In the genomic region with DNA sequence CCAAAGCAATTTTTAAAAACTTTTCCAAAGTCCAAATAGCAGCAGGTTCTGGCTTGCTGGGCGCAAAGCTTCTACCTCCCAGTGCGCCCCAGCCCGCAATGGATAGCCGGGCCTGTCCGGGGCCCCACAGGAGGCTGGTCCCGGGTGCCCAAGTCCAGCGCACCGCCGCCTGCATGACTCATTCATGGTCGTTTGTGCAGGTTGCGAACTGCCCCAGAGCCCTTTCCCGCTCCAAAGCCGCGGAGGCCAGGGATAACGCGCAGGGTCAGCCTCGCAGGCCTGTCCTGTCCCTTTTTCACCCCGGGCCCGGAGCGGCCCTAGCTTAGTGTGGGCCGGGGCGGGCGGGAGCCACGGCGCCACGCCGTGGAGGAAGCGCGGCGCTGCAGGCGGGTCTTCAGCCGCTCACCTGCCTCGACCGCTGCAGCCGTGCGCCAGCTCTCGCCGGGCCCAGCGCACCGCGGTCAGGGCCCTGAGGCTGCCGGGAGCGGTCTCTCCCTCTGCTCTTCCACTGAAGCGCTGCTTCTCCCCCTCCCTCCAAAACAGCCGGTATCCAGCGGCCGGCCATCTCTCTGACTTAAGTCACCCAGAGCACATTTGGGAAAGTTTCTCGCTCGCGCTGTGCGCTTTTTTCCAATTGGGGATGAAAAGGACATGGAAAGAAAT, we compare ENCODE assay signal across 1 cellular context.
TF ChIP-seq lines count a peak whose summit lies in the region.

No MANE protein-coding gene starts in this region.

TF ChIP-seq in H1, 55 proteins besides CTCF, POLR2A, EP300 and RAD21:
- TF ChIP-seq KDM5A (IDR thresholded peaks at IDR 0.05; ENCODE audit: low read length) (no peak), CTBP2 (IDR thresholded peaks at IDR 0.05; ENCODE audit: borderline replicate concordance, insufficient read depth, insufficient read length, low read length) (peak; percentile 35), TAF1 (IDR thresholded peaks at IDR 0.05; ENCODE audit: low read depth, low read length) (no peak), RNF2 (IDR thresholded peaks at IDR 0.05; ENCODE audit: borderline replicate concordance, low read depth, low read length, missing control alignments, poor library complexity, severe bottlenecking) (no peak), FOSL1 (IDR thresholded peaks at IDR 0.05; ENCODE audit: insufficient read depth, low read depth, low read length) (no peak), ASH2L (IDR thresholded peaks at IDR 0.05; ENCODE audit: low read length) (peak; percentile 54), POLR2AphosphoS5 (IDR thresholded peaks at IDR 0.05; ENCODE audit: low read depth, low read length) (no peak), CBX5 (IDR thresholded peaks at IDR 0.05; ENCODE audit: low read depth, low read length) (no peak), SP4 (IDR thresholded peaks at IDR 0.05; ENCODE audit: low read length) (0 out of 2 replicates have a peak, but pooled peaks have one; percentile 4), GABPA (IDR thresholded peaks at IDR 0.05; ENCODE audit: borderline replicate concordance, insufficient read depth, low read length) (no peak; the same call in 1 of the 2 replicates), RXRA (IDR thresholded peaks at IDR 0.05; ENCODE audit: insufficient read depth, low read depth, low read length) (no peak), PHF8 (conservative IDR thresholded peaks at IDR 0.05; ENCODE audit: low read depth, low read length) (no peak), TCF12 (IDR thresholded peaks at IDR 0.05; ENCODE audit: low read depth, low read length) (0 out of 2 replicates have a peak, but pooled peaks have one; percentile 69), HDAC6 (IDR thresholded peaks at IDR 0.05; ENCODE audit: low read depth, low read length) (no peak), NANOG (IDR thresholded peaks at IDR 0.05; ENCODE audit: insufficient read depth, low read depth, low read length, poor library complexity, severe bottlenecking) (no peak), GTF2F1 (IDR thresholded peaks at IDR 0.05; ENCODE audit: borderline replicate concordance, low read depth, low read length) (no peak), BCL11A (IDR thresholded peaks at IDR 0.05; ENCODE audit: low read depth in 2 of 2, low read length in 2 of 2) (no peak), YY1 (IDR thresholded peaks at IDR 0.05; ENCODE audit: low read depth, low read length) (no peak; the same call in 1 of the 2 replicates), KDM4A (IDR thresholded peaks at IDR 0.05; ENCODE audit: low read depth, low read length, severe bottlenecking) (no peak), SIX5 (IDR thresholded peaks at IDR 0.05; ENCODE audit: low read depth, low read length) (no peak), TEAD4 (IDR thresholded peaks at IDR 0.05; ENCODE audit: low read depth, low read length) (no peak), CHD2 (IDR thresholded peaks at IDR 0.05; ENCODE audit: low read length) (no peak), JUND (IDR thresholded peaks at IDR 0.05; ENCODE audit: low read length) (peak; percentile 15; the same call in 1 of the 2 replicates), NRF1 (IDR thresholded peaks at IDR 0.05; ENCODE audit: low read depth, low read length) (no peak), JUN (IDR thresholded peaks at IDR 0.05; ENCODE audit: low read depth, low read length) (no peak), TBP (IDR thresholded peaks at IDR 0.05; ENCODE audit: low read depth, low read length) (no peak; the same call in 1 of the 2 replicates), SRF (IDR thresholded peaks at IDR 0.05; ENCODE audit: low read depth, low read length) (no peak; the same call in 1 of the 2 replicates), SP1 (IDR thresholded peaks at IDR 0.05; ENCODE audit: low read depth, low read length) (no peak), CBX8 (IDR thresholded peaks at IDR 0.05; ENCODE audit: borderline replicate concordance, low read depth, low read length) (no peak), SP2 (IDR thresholded peaks at IDR 0.05; ENCODE audit: low read length) (no peak), BRCA1 (IDR thresholded peaks at IDR 0.05; ENCODE audit: low read depth, low read length) (no peak), SIN3A (conservative IDR thresholded peaks at IDR 0.05 in 1 of 2, IDR thresholded peaks at IDR 0.05 in 1 of 2; ENCODE audit: low read depth in 1 of 2, low read length in 2 of 2) (peak in 1 of 2 experiments; percentile 67; a peak in 1 of 4 replicates), SAP30 (IDR thresholded peaks at IDR 0.05; ENCODE audit: insufficient read depth, insufficient replicate concordance, low read length) (no peak), POU5F1 (IDR thresholded peaks at IDR 0.05; ENCODE audit: low read depth, low read length) (no peak), KDM1A (IDR thresholded peaks at IDR 0.05; ENCODE audit: borderline replicate concordance, low read length) (no peak), SUZ12 (IDR thresholded peaks at IDR 0.05; ENCODE audit: low read length) (peak; percentile 36), BACH1 (IDR thresholded peaks at IDR 0.05; ENCODE audit: low read length) (no peak), HDAC2 (IDR thresholded peaks at IDR 0.05; ENCODE audit: borderline replicate concordance in 1 of 2, low read depth in 2 of 2, low read length in 2 of 2) (peak in 1 of 2 experiments; percentile 13; a peak in 1 of 4 replicates), EZH2 (IDR thresholded peaks at IDR 0.05; ENCODE audit: low read depth, low read length, severe bottlenecking) (no peak), EGR1 (IDR thresholded peaks at IDR 0.05; ENCODE audit: borderline replicate concordance, low read depth, low read length) (no peak), RBBP5 (IDR thresholded peaks at IDR 0.05; ENCODE audit: borderline replicate concordance, low read depth, low read length) (no peak), ZNF274 (IDR thresholded peaks at IDR 0.05; ENCODE audit: borderline replicate concordance, extremely low read depth, low read length) (no peak), SIRT6 (IDR thresholded peaks at IDR 0.05; ENCODE audit: low read length) (no peak), CREB1 (IDR thresholded peaks at IDR 0.05) (no peak), CHD1 (IDR thresholded peaks at IDR 0.05; ENCODE audit: low read depth, low read length) (no peak), TAF7 (optimal IDR thresholded peaks at IDR 0.05; ENCODE audit: borderline replicate concordance, low read depth, low read length) (no peak), CEBPB (IDR thresholded peaks at IDR 0.05; ENCODE audit: low read depth, low read length) (no peak), MAFK (IDR thresholded peaks at IDR 0.05; ENCODE audit: low read depth, low read length) (no peak), RFX5 (IDR thresholded peaks at IDR 0.05; ENCODE audit: borderline replicate concordance, low read depth, low read length) (no peak)
- TF ChIP-seq, protein P1, sequence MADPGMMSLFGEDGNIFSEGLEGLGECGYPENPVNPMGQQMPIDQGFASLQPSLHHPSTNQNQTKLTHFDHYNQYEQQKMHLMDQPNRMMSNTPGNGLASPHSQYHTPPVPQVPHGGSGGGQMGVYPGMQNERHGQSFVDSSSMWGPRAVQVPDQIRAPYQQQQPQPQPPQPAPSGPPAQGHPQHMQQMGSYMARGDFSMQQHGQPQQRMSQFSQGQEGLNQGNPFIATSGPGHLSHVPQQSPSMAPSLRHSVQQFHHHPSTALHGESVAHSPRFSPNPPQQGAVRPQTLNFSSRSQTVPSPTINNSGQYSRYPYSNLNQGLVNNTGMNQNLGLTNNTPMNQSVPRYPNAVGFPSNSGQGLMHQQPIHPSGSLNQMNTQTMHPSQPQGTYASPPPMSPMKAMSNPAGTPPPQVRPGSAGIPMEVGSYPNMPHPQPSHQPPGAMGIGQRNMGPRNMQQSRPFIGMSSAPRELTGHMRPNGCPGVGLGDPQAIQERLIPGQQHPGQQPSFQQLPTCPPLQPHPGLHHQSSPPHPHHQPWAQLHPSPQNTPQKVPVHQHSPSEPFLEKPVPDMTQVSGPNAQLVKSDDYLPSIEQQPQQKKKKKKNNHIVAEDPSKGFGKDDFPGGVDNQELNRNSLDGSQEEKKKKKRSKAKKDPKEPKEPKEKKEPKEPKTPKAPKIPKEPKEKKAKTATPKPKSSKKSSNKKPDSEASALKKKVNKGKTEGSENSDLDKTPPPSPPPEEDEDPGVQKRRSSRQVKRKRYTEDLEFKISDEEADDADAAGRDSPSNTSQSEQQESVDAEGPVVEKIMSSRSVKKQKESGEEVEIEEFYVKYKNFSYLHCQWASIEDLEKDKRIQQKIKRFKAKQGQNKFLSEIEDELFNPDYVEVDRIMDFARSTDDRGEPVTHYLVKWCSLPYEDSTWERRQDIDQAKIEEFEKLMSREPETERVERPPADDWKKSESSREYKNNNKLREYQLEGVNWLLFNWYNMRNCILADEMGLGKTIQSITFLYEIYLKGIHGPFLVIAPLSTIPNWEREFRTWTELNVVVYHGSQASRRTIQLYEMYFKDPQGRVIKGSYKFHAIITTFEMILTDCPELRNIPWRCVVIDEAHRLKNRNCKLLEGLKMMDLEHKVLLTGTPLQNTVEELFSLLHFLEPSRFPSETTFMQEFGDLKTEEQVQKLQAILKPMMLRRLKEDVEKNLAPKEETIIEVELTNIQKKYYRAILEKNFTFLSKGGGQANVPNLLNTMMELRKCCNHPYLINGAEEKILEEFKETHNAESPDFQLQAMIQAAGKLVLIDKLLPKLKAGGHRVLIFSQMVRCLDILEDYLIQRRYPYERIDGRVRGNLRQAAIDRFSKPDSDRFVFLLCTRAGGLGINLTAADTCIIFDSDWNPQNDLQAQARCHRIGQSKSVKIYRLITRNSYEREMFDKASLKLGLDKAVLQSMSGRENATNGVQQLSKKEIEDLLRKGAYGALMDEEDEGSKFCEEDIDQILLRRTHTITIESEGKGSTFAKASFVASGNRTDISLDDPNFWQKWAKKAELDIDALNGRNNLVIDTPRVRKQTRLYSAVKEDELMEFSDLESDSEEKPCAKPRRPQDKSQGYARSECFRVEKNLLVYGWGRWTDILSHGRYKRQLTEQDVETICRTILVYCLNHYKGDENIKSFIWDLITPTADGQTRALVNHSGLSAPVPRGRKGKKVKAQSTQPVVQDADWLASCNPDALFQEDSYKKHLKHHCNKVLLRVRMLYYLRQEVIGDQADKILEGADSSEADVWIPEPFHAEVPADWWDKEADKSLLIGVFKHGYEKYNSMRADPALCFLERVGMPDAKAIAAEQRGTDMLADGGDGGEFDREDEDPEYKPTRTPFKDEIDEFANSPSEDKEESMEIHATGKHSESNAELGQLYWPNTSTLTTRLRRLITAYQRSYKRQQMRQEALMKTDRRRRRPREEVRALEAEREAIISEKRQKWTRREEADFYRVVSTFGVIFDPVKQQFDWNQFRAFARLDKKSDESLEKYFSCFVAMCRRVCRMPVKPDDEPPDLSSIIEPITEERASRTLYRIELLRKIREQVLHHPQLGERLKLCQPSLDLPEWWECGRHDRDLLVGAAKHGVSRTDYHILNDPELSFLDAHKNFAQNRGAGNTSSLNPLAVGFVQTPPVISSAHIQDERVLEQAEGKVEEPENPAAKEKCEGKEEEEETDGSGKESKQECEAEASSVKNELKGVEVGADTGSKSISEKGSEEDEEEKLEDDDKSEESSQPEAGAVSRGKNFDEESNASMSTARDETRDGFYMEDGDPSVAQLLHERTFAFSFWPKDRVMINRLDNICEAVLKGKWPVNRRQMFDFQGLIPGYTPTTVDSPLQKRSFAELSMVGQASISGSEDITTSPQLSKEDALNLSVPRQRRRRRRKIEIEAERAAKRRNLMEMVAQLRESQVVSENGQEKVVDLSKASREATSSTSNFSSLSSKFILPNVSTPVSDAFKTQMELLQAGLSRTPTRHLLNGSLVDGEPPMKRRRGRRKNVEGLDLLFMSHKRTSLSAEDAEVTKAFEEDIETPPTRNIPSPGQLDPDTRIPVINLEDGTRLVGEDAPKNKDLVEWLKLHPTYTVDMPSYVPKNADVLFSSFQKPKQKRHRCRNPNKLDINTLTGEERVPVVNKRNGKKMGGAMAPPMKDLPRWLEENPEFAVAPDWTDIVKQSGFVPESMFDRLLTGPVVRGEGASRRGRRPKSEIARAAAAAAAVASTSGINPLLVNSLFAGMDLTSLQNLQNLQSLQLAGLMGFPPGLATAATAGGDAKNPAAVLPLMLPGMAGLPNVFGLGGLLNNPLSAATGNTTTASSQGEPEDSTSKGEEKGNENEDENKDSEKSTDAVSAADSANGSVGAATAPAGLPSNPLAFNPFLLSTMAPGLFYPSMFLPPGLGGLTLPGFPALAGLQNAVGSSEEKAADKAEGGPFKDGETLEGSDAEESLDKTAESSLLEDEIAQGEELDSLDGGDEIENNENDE (IDR thresholded peaks at IDR 0.05; ENCODE audit: insufficient replicate concordance, low read length): no peak
- TF ChIP-seq, protein P2, sequence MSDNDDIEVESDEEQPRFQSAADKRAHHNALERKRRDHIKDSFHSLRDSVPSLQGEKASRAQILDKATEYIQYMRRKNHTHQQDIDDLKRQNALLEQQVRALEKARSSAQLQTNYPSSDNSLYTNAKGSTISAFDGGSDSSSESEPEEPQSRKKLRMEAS (IDR thresholded peaks at IDR 0.05): peak; percentile 83
- TF ChIP-seq, protein P3, sequence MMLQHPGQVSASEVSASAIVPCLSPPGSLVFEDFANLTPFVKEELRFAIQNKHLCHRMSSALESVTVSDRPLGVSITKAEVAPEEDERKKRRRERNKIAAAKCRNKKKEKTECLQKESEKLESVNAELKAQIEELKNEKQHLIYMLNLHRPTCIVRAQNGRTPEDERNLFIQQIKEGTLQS (IDR thresholded peaks at IDR 0.05; ENCODE audit: insufficient read depth, low read depth, low read length): no peak
- TF ChIP-seq, protein P4, sequence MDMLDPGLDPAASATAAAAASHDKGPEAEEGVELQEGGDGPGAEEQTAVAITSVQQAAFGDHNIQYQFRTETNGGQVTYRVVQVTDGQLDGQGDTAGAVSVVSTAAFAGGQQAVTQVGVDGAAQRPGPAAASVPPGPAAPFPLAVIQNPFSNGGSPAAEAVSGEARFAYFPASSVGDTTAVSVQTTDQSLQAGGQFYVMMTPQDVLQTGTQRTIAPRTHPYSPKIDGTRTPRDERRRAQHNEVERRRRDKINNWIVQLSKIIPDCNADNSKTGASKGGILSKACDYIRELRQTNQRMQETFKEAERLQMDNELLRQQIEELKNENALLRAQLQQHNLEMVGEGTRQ (IDR thresholded peaks at IDR 0.05; ENCODE audit: low read length): no peak
- TF ChIP-seq, protein P5, sequence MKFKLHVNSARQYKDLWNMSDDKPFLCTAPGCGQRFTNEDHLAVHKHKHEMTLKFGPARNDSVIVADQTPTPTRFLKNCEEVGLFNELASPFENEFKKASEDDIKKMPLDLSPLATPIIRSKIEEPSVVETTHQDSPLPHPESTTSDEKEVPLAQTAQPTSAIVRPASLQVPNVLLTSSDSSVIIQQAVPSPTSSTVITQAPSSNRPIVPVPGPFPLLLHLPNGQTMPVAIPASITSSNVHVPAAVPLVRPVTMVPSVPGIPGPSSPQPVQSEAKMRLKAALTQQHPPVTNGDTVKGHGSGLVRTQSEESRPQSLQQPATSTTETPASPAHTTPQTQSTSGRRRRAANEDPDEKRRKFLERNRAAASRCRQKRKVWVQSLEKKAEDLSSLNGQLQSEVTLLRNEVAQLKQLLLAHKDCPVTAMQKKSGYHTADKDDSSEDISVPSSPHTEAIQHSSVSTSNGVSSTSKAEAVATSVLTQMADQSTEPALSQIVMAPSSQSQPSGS (IDR thresholded peaks at IDR 0.05; ENCODE audit: low read length): no peak
- TF ChIP-seq, protein P6, sequence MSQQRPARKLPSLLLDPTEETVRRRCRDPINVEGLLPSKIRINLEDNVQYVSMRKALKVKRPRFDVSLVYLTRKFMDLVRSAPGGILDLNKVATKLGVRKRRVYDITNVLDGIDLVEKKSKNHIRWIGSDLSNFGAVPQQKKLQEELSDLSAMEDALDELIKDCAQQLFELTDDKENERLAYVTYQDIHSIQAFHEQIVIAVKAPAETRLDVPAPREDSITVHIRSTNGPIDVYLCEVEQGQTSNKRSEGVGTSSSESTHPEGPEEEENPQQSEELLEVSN (IDR thresholded peaks at IDR 0.05): no peak; the same call in 1 of the 2 replicates
